In genomic region chr1:98884864-98885263, GRCh38 we compare ENCODE assay signal across 20 cellular contexts.
DNase-seq lines count a peak whose midpoint lies in the region; ATAC-seq and TF ChIP-seq lines count a peak whose summit lies in the region.
"Had no signal": no experiment of that assay in that cellular context is flagged by ENCODE, and none has a peak within 500 bp of the region (broad histone marks: within the 10 kb centered on the region; RNA-seq: fewer than 3 reads in every experiment).

No MANE protein-coding gene starts in this region.

- H3K9me3 ChIP-seq in SK-N-SH (no peaks in the 10 kb centered on the region), PC-3 (ENCODE audit: low read length) (no peaks in the 10 kb centered on the region)
- H3K9me3 ChIP-seq: SJSA1 had no signal

- H3K4me1 Mint-ChIP-seq in effector memory CD8-positive, alpha-beta T cell (ENCODE audit: low read depth in 2 of 2): no peaks in the 10 kb centered on the region

- H3K79me2 ChIP-seq in SK-N-SH (ENCODE audit: insufficient read depth): no peaks in the 10 kb centered on the region
- no peaks in the 10 kb centered on the region for H3K79me2 ChIP-seq in PC-3 (ENCODE audit: low read length)

- H4K20me1 ChIP-seq in SK-N-SH (ENCODE audit: insufficient read depth) (no peaks in the 10 kb centered on the region), PC-3 (ENCODE audit: low read length) (no peaks in the 10 kb centered on the region)
- H4K20me1 ChIP-seq: BLaER1 treated with 17β-estradiol and CSF1 and Interleukin-3, amounts not matched to agents 10 nM and 100 nM had no signal

- BruUV-seq in PC-3 (replicated peaks; lab: Mats Ljungman, UMichigan): no TSS peak

- H3K4me2 ChIP-seq in SK-N-SH: no peak overlapping the region
- H3K4me2 ChIP-seq in PC-3 (ENCODE audit: low read length): no peak overlapping the region
- H3K4me2 ChIP-seq: BLaER1 treated with 17β-estradiol and CSF1 and Interleukin-3, amounts not matched to agents 10 nM and 100 nM had no signal

- H3K27me3 Mint-ChIP-seq in effector memory CD8-positive, alpha-beta T cell: no peaks in the 10 kb centered on the region
- H3K27me3 Mint-ChIP-seq: T-cell had no signal

- TF ChIP-seq EP300 in SK-N-SH (IDR thresholded peaks at IDR 0.05; ENCODE audit: borderline replicate concordance in 1 of 2, low read depth in 1 of 2, low read length in 1 of 2): no peak

- DNase-seq in SK-N-SH (no peak), PC-3 (peak; percentile 54), epithelial cell of esophagus (ENCODE audit: low read depth) (peak; percentile 9), NCI-H526 treated with DMSO at 0.1 percent for 48 hours (lab: John Stamatoyannopoulos, UW) (no peak)
- no peak for DNase-seq in effector memory CD8-positive, alpha-beta T cell
- DNase-seq: DMS 273 treated with DMSO at 0.1 percent for 48 hours, NCI-H1048, NCI-H1436 treated with DMSO at 0.1 percent for 48 hours, NCI-H2029 treated with DMSO at 0.1 percent for 48 hours, NCI-H2171 treated with DMSO at 0.1 percent for 48 hours, NCI-H446 treated with DMSO at 0.1 percent for 48 hours, NCI-H774, T-cell had no signal

- POLR2A ChIA-PET in SK-N-SH (lab: Yijun Ruan, JAX) (no interaction called here), PC-3 (lab: Charles Lee; ENCODE audit: unreplicated experiment) (interaction anchor here (0.7 kb wide), 1 partner anchor 292 kb away, joined by 4 read pairs; no protein-coding TSS in a partner anchor)

- ATAC-seq in SK-N-SH treated with all-trans-retinoic acid at 6 μM for 48 hours (no peak), PC-3 (peak; percentile 42), HG02678 (IDR thresholded peaks at IDR 0.05; ENCODE audit: unreplicated experiment) (no peak), HG02938 (IDR thresholded peaks at IDR 0.05; ENCODE audit: unreplicated experiment) (no peak)
- ATAC-seq in effector memory CD8-positive, alpha-beta T cell (replicated peaks): no peak
- ATAC-seq: T-cell had no signal

- CTCF ChIA-PET in SK-N-SH (lab: Yijun Ruan, JAX) (interaction anchor here (0.5 to 2.0 kb wide), 2 partner anchors 13 to 103 kb away, joined by 3 to 5 read pairs; no protein-coding TSS in a partner anchor), PC-3 (lab: Charles Lee) (interaction anchor here (0.6 to 0.8 kb wide), 4 partner anchors 91 to 588 kb away, joined by 4 to 8 read pairs (median 6); no protein-coding TSS in a partner anchor)

- H3K9me2 ChIP-seq in SK-N-SH: no peaks in the 10 kb centered on the region
- no peaks in the 10 kb centered on the region for H3K9me2 ChIP-seq in PC-3 (replicated peaks; ENCODE audit: low read length)

- H3F3A ChIP-seq in SK-N-SH (replicated peaks; ENCODE audit: insufficient read depth) (no peaks in the 10 kb centered on the region), PC-3 (ENCODE audit: low read length, unreplicated experiment) (no peaks in the 10 kb centered on the region)

- H3K27ac ChIP-seq in SK-N-SH (ENCODE audit: low read depth in 2 of 2, low read length in 1 of 2) (no peak overlapping the region), PC-3 (ENCODE audit: low read length) (no peak overlapping the region)
- H3K27ac ChIP-seq: 22Rv1; BLaER1 treated with 17β-estradiol and CSF1 and Interleukin-3, amounts not matched to agents 10 nM and 100 nM; HL-60; SJSA1 had no signal

- H3K4me3 Mint-ChIP-seq in effector memory CD8-positive, alpha-beta T cell: no peak overlapping the region
- H3K4me3 Mint-ChIP-seq: T-cell had no signal

- H3K36me3 ChIP-seq in SK-N-SH (replicated peaks in 1 of 2; ENCODE audit: control insufficient read depth in 1 of 2, insufficient read depth in 2 of 2, low read length in 1 of 2) (no peaks in the 10 kb centered on the region), PC-3 (ENCODE audit: low read depth, low read length) (no peaks in the 10 kb centered on the region)
- H3K36me3 ChIP-seq: BLaER1 treated with 17β-estradiol and CSF1 and Interleukin-3, amounts not matched to agents 10 nM and 100 nM; SJSA1 had no signal

- H2AFZ ChIP-seq in SK-N-SH (ENCODE audit: low read depth) (no peak overlapping the region), PC-3 (ENCODE audit: low read length) (no peak overlapping the region)

- peak; percentile 36; the same call in 1 of the 2 replicates for TF ChIP-seq RAD21 in SK-N-SH (IDR thresholded peaks at IDR 0.05; ENCODE audit: low read length)

- intact Hi-C loops in PC-3 (cut with micrococcal nuclease): loop anchor here (1.0 to 10.0 kb wide), 6 partner anchors 37 to 822 kb away; no protein-coding TSS in a partner anchor

- H3K9me3 Mint-ChIP-seq in effector memory CD8-positive, alpha-beta T cell: no peaks in the 10 kb centered on the region

- no peak overlapping the region for H3K27ac Mint-ChIP-seq in effector memory CD8-positive, alpha-beta T cell
- H3K27ac Mint-ChIP-seq: T-cell had no signal

- no peaks in the 10 kb centered on the region for H3K36me3 Mint-ChIP-seq in effector memory CD8-positive, alpha-beta T cell (ENCODE audit: insufficient read depth)

- H3K27me3 ChIP-seq in SK-N-SH (ENCODE audit: insufficient read depth) (no peaks in the 10 kb centered on the region), PC-3 (ENCODE audit: low read length) (no peaks in the 10 kb centered on the region)
- H3K27me3 ChIP-seq: BLaER1 treated with 17β-estradiol and CSF1 and Interleukin-3, amounts not matched to agents 10 nM and 100 nM; SJSA1 had no signal

- TF ChIP-seq CTCF in SK-N-SH (IDR thresholded peaks at IDR 0.05) (peak; percentile 42), PC-3 (conservative IDR thresholded peaks at IDR 0.05; ENCODE audit: low read depth, low read length) (peak; percentile 60), epithelial cell of esophagus (IDR thresholded peaks at IDR 0.05; ENCODE audit: insufficient read depth, low read depth, low read length, missing control alignments) (no peak)

- H3K4me1 ChIP-seq in SK-N-SH (ENCODE audit: control insufficient read depth in 1 of 2, insufficient read depth in 2 of 2, low read depth in 1 of 2, low read length in 1 of 2) (no peaks in the 10 kb centered on the region), PC-3 (ENCODE audit: insufficient read depth, low read length) (peaks cover 4% of the 10 kb centered on the region; the same call in 1 of the 2 replicates)
- H3K4me1 ChIP-seq: BLaER1 treated with 17β-estradiol and CSF1 and Interleukin-3, amounts not matched to agents 10 nM and 100 nM; SJSA1 had no signal

- H3K9ac ChIP-seq in SK-N-SH (no peak overlapping the region), PC-3 (ENCODE audit: low read length) (no peak overlapping the region)
- H3K9ac ChIP-seq: BLaER1 treated with 17β-estradiol and CSF1 and Interleukin-3, amounts not matched to agents 10 nM and 100 nM had no signal

- H3K4me3 ChIP-seq in SK-N-SH (ENCODE audit: low read depth in 2 of 2, low read length in 1 of 2): no peak overlapping the region
- H3K4me3 ChIP-seq in PC-3 (ENCODE audit: low read length): no peak overlapping the region
- H3K4me3 ChIP-seq in epithelial cell of esophagus (ENCODE audit: low read length): no peak overlapping the region
- H3K4me3 ChIP-seq: BLaER1 treated with 17β-estradiol and CSF1 and Interleukin-3, amounts not matched to agents 10 nM and 100 nM; SJSA1 had no signal

TF ChIP-seq in SK-N-SH, 30 proteins besides CTCF, POLR2A, EP300 and RAD21 (continues in another document):
- no peak for TF ChIP-seq GABPA (IDR thresholded peaks at IDR 0.05; ENCODE audit: low read depth)
- no peak for TF ChIP-seq EZH2phosphoT487 (IDR thresholded peaks at IDR 0.05; ENCODE audit: borderline replicate concordance, low read depth)
- no peak for TF ChIP-seq RFX5 (IDR thresholded peaks at IDR 0.05; ENCODE audit: low read length)
- no peak for TF ChIP-seq CHD2 (IDR thresholded peaks at IDR 0.05; ENCODE audit: low read length, partially characterized antibody)
- TF ChIP-seq ELF1 (IDR thresholded peaks at IDR 0.05): no peak

TF ChIP-seq in SK-N-SH treated with all-trans-retinoic acid at 6 μM for 48 hours, 23 proteins besides CTCF, POLR2A, EP300 and RAD21:
- TF ChIP-seq TOX (CRISPR knock-in tag; IDR thresholded peaks at IDR 0.05; ENCODE audit: borderline replicate concordance): no peak
- TF ChIP-seq ISL1 (CRISPR knock-in tag; IDR thresholded peaks at IDR 0.05): no peak

Comparison
In these comparisons a context has a peak if more than half of its experiments do, and no peak if none do; other contexts are left out.
1. DNase-seq: peak in PC-3 (single experiment) and epithelial cell of esophagus (single experiment); none in SK-N-SH (single experiment), NCI-H526 treated with DMSO at 0.1 percent for 48 hours (single experiment) and effector memory CD8-positive, alpha-beta T cell (0 of 3).